ENCODE assay signal across 23 cellular contexts in the genomic region with DNA sequence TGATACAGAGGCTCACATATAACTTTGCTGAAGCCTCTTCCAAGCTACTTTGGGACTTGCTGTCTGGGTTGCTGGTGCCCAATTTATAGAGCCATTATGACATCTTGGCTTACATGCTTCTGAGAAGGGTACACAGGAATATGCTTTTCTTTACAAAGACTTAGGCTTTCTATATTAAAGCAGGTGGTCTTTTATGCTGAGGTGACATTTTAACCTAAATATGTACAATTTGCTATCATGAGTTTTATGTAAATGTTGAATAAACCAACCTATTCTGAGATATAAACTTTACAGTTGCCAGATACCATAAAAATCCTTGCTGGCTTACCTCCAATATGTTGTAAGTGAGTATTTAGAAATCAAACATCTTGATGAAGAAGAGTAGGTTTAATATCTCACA.
"Had no signal": no experiment of that assay in that cellular context is flagged by ENCODE, and none has a peak within 500 bp of the region (broad histone marks: within the 10 kb centered on the region; RNA-seq: fewer than 3 reads in every experiment).

No MANE protein-coding gene starts in this region.

- H3K27ac ChIP-seq: SJCRH30 had no signal

- H3K27me3 ChIP-seq: MG63, SJCRH30 had no signal

- H3K4me3 ChIP-seq: MG63, SJCRH30 had no signal

- ATAC-seq: Panc1, PC-3, Right ventricle myocardium inferior had no signal

- H3K9me3 ChIP-seq: MG63, SJCRH30 had no signal

- H3K4me1 ChIP-seq: SJCRH30 had no signal

- H3K36me3 ChIP-seq: MG63, SJCRH30 had no signal

- DNase-seq: Karpas-422; KG1; MG63; NCI-H1092; NCI-H1105 treated with DMSO at 0.1 percent for 48 hours; NCI-H1417 treated with DMSO at 0.1 percent for 48 hours; NCI-H146; NCI-H1694 treated with DMSO at 0.1 percent for 48 hours; NCI-H2029; NCI-H2081 treated with DMSO at 0.1 percent for 48 hours; NCI-H2171; NCI-H226; NCI-H446; NCI-H510A; NCI-H524 treated with DMSO at 0.1 percent for 48 hours; NCI-H69; NCI-H774; NK-92 treated with Interleukin-12 subunit alpha and Interleukin-12 subunit beta, amount 100 ng/mL, for 24 hours; PC-3; SHP77 treated with DMSO at 0.1 percent for 48 hours; SJCRH30 had no signal
